Comparison of ENCODE assay signal across 30 cellular contexts in the genomic region with DNA sequence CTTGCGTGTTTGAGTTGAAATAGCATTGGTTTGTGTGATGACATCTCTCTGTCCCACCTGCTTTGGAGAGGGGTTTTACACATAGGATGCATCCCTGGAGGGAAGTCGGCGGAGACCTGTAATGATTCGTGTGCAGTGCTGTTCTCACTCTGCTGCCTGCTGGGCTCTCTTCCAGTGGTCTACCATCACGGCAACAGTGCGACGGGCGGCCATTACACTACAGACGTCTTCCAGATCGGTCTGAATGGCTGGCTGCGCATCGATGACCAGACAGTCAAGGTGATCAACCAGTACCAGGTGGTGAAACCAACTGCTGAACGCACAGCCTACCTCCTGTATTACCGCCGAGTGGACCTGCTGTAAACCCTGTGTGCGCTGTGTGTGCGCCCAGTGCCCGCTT.
"Had no signal": no experiment of that assay in that cellular context is flagged by ENCODE, and none has a peak within 500 bp of the region (broad histone marks: within the 10 kb centered on the region; RNA-seq: fewer than 3 reads in every experiment).

No MANE protein-coding gene starts in this region.

- H3K27ac ChIP-seq: neural progenitor cell, parathyroid adenoma, psoas muscle, skin epidermis, spleen, suprapubic skin, testis, tibial artery, transverse colon, upper lobe of right lung, uterus had no signal

- H3K9me3 ChIP-seq: psoas muscle, spleen, suprapubic skin, testis, tibial artery, transverse colon, upper lobe of right lung, uterus had no signal

- H3K36me3 ChIP-seq: uterus had no signal

- H3K4me3 Mint-ChIP-seq: naive thymus-derived CD4-positive, alpha-beta T cell; natural killer cell; nephron; neural progenitor cell; stimulated activated memory B cell treated with anti-CD40 and anti-IgM and Interleukin-4, amounts not matched to agents 10 μg/mL and 1 μg/mL and 100 μg/mL, for 72 hours; stimulated activated naive CD8-positive, alpha-beta T cell treated with anti-CD3 and anti-CD28 coated beads, Interleukin-15, amount 100 ng/mL, for 72 hours; type B pancreatic cell had no signal

- H3K27me3 ChIP-seq: neural progenitor cell, spleen, suprapubic skin, testis, tibial artery, transverse colon, upper lobe of right lung, uterus had no signal

- H3K27ac Mint-ChIP-seq: natural killer cell; nephron; neural progenitor cell; progenitor cell of endocrine pancreas; stimulated activated memory B cell treated with anti-CD40 and anti-IgM and Interleukin-4, amounts not matched to agents 10 μg/mL and 1 μg/mL and 100 μg/mL, for 72 hours; type B pancreatic cell had no signal

- DNase-seq: naive thymus-derived CD4-positive, alpha-beta T cell; natural killer cell; nucleus accumbens; posterior cingulate gyrus; psoas muscle; right cardiac atrium; spleen; stimulated activated CD4-positive, alpha-beta T cell treated with anti-CD3 and anti-CD28 coated beads, Interleukin-12 subunit alpha, Interleukin-12 subunit beta, amount 100 ng/mL, for 4 hours; stimulated activated CD4-positive, alpha-beta T cell treated with anti-CD3 and anti-CD28 coated beads, Interleukin-1b, Interleukin-23, amount 100 ng/mL, for 48 hours; stimulated activated CD4-positive, alpha-beta T cell treated with anti-CD3 and anti-CD28 coated beads, Interleukin-4, amount 100 ng/mL, for 1 hour; stimulated activated CD4-positive, alpha-beta T cell treated with anti-CD3 and anti-CD28 coated beads, Interleukin-4, amount 100 ng/mL, for 4 hours; stimulated activated CD8-positive, alpha-beta memory T cell treated with anti-CD3 and anti-CD28 coated beads, Interleukin-4, amount 100 ng/mL, for 48 hours; stimulated activated naive CD4-positive, alpha-beta T cell; stimulated activated naive CD8-positive, alpha-beta T cell treated with anti-CD3 and anti-CD28 coated beads, Interleukin-15, amount 100 ng/mL, for 72 hours; stimulated activated naive CD8-positive, alpha-beta T cell treated with anti-CD3 and anti-CD28 coated beads, Interleukin-15, Interleukin-2, amounts not matched to agents 100 U/mL and 50 U/mL, for 24 hours; substantia nigra; testis; tibial artery; transverse colon; upper lobe of right lung; uterus had no signal

- H3K4me1 ChIP-seq: neural progenitor cell, parathyroid adenoma, suprapubic skin, testis, tibial artery, transverse colon, upper lobe of right lung, uterus had no signal

- H3K9me3 Mint-ChIP-seq: natural killer cell; nephron; neural progenitor cell; stimulated activated memory B cell treated with anti-CD40 and anti-IgM and Interleukin-4, amounts not matched to agents 10 μg/mL and 1 μg/mL and 100 μg/mL, for 72 hours; stimulated activated naive CD8-positive, alpha-beta T cell treated with anti-CD3 and anti-CD28 coated beads, Interleukin-15, amount 100 ng/mL, for 72 hours had no signal

- ATAC-seq: naive thymus-derived CD4-positive, alpha-beta T cell; natural killer cell; psoas muscle; right cardiac atrium; stimulated activated memory B cell treated with anti-CD40 and anti-IgM and Interleukin-4, amounts not matched to agents 10 μg/mL and 1 μg/mL and 100 μg/mL, for 72 hours; stimulated activated naive CD8-positive, alpha-beta T cell treated with anti-CD3 and anti-CD28 coated beads, Interleukin-15, amount 100 ng/mL, for 72 hours; stimulated activated naive CD8-positive, alpha-beta T cell treated with anti-CD3 and anti-CD28 coated beads, Interleukin-15, Interleukin-2, amounts not matched to agents 100 U/mL and 50 U/mL, for 24 hours; upper lobe of right lung had no signal

- H3K4me1 Mint-ChIP-seq: natural killer cell; neural progenitor cell; stimulated activated memory B cell treated with anti-CD40 and anti-IgM and Interleukin-4, amounts not matched to agents 10 μg/mL and 1 μg/mL and 100 μg/mL, for 72 hours; stimulated activated naive CD8-positive, alpha-beta T cell treated with anti-CD3 and anti-CD28 coated beads, Interleukin-15, amount 100 ng/mL, for 72 hours had no signal

- H3K4me3 ChIP-seq: neural progenitor cell, psoas muscle, skin epidermis, smooth muscle cell, spleen, suprapubic skin, testis, tibial artery, transverse colon, upper lobe of right lung, uterus had no signal

- H3K27me3 Mint-ChIP-seq: naive thymus-derived CD4-positive, alpha-beta T cell; progenitor cell of endocrine pancreas; stimulated activated memory B cell treated with anti-CD40 and anti-IgM and Interleukin-4, amounts not matched to agents 10 μg/mL and 1 μg/mL and 100 μg/mL, for 72 hours; stimulated activated naive CD8-positive, alpha-beta T cell treated with anti-CD3 and anti-CD28 coated beads, Interleukin-15, amount 100 ng/mL, for 72 hours; type B pancreatic cell had no signal
